9 cellular contexts compared by ENCODE assay signal in the genomic region with DNA sequence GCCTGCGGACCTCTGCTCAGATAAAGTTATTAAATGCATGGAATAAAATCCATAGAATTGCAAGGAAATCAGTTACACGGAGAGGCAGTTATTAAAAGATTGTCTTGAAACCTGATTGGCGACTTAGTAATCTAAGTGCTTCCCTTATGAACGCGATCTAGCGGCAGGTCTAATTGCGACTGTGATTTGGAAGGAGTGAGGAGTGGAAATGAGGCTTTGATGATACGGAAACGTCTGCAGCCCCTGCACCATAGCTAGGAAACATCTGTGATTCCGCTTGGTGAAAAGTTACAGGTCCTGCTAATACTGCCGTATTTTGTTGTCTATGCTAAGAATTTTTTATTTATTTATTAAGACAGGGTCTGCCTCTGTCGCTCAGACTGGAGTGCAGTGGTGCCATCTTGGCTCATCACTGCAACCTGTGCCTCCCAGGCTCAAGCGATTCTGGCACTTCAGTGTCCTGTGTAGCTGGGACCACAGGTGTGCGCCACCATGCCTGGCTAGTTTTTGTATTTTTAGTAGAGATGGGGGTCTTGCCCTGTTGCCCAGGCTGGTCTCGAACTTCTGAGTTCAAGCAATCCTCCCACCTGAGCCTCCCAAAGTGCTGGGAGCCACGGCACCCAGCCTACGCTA. TPM values are rescaled to one million over a fixed set of nuclear protein-coding genes. Genes with fewer than 3 reads are reported as not detected.
DNase-seq lines count a peak whose midpoint lies in the region; ATAC-seq, FAIRE-seq and TF ChIP-seq lines count a peak whose summit lies in the region.
"Had no signal": no experiment of that assay in that cellular context is flagged by ENCODE, and none has a peak within 500 bp of the region (broad histone marks: within the 10 kb centered on the region; RNA-seq: fewer than 3 reads in every experiment).

No MANE protein-coding gene starts in this region.

- H3K36me3 Mint-ChIP-seq in T-helper 2 cell treated with Interferon-gamma antibody and Interleukin-4, amounts not matched to agents 5 μg/mL and 100 μg/mL, for 36 hours (ENCODE audit: low read depth), result peaks cover 10% of the 10 kb centered on the region
- H3K36me3 Mint-ChIP-seq in activated naive CD8-positive, alpha-beta T cell, result peaks cover 3% of the 10 kb centered on the region

- peak overlapping the region; percentile 90 for H3K4me3 Mint-ChIP-seq in T-helper 2 cell treated with Interferon-gamma antibody and Interleukin-4, amounts not matched to agents 5 μg/mL and 100 μg/mL, for 36 hours
- peak overlapping the region; percentile 90 for H3K4me3 Mint-ChIP-seq in activated naive CD8-positive, alpha-beta T cell

- peaks cover 0 to 8% of the 10 kb centered on the region in 2 donors for H3K4me1 ChIP-seq in kidney (ENCODE audit: control insufficient read depth in 1 of 2, insufficient read depth in 1 of 2, low read depth in 1 of 2, low read length in 2 of 2)

- peak overlapping the region; percentile 89 to 99 for H3K9ac ChIP-seq in kidney (ENCODE audit: low read length in 2 of 2)

- intact Hi-C loops in kidney (cut with DNase I), result no loop called here

- H3K27ac ChIP-seq in kidney (ENCODE audit: low read depth in 2 of 2, low read length in 2 of 2), result peak overlapping the region in 1 of 2 donors; percentile 80
- peak overlapping the region; percentile 89 for H3K27ac ChIP-seq in temporal lobe (ENCODE audit: low read depth, low read length)

- DNase-seq in T-helper 2 cell treated with Interferon-gamma antibody and Interleukin-4, amounts not matched to agents 5 μg/mL and 100 μg/mL, for 36 hours (ENCODE audit: low spot score), result no peak
- DNase-seq in T-helper 2 cell (no peak), kidney (no peak), NCI-H1048 (lab: John Stamatoyannopoulos, UW) (no peak), HK-2 (ENCODE audit: unreplicated experiment) (no peak)

- no peak for TF ChIP-seq CTCF in kidney (IDR thresholded peaks at IDR 0.05; ENCODE audit: borderline replicate concordance, extremely low read depth, insufficient read depth)

- no peaks in the 10 kb centered on the region for H3K9me3 Mint-ChIP-seq in T-helper 2 cell treated with Interferon-gamma antibody and Interleukin-4, amounts not matched to agents 5 μg/mL and 100 μg/mL, for 36 hours
- no peaks in the 10 kb centered on the region for H3K9me3 Mint-ChIP-seq in activated naive CD8-positive, alpha-beta T cell (ENCODE audit: low read depth)

- H3K9me3 ChIP-seq in kidney (ENCODE audit: control insufficient read depth in 1 of 2, low read length in 2 of 2), result no peaks in the 10 kb centered on the region

- H3K27me3 Mint-ChIP-seq in T-helper 2 cell treated with Interferon-gamma antibody and Interleukin-4, amounts not matched to agents 5 μg/mL and 100 μg/mL, for 36 hours (ENCODE audit: low read depth), result peaks cover 8% of the 10 kb centered on the region
- no peaks in the 10 kb centered on the region for H3K27me3 Mint-ChIP-seq in activated naive CD8-positive, alpha-beta T cell

- H3K4me3 ChIP-seq in kidney (ENCODE audit: low read length in 2 of 2), result peak overlapping the region; percentile 83 to 90

- no peak for FAIRE-seq in kidney (lab: Jason Lieb, UNC)
- FAIRE-seq: TTC549 had no signal

- H3K36me3 ChIP-seq in kidney (ENCODE audit: control insufficient read depth in 1 of 2, insufficient read depth in 2 of 2, low read length in 2 of 2), result peaks cover 6 to 8% of the 10 kb centered on the region in 2 donors

- no peak for ATAC-seq in HG03039 (IDR thresholded peaks at IDR 0.05; ENCODE audit: unreplicated experiment)

- peaks cover 13% of the 10 kb centered on the region for H3K4me1 Mint-ChIP-seq in T-helper 2 cell treated with Interferon-gamma antibody and Interleukin-4, amounts not matched to agents 5 μg/mL and 100 μg/mL, for 36 hours (ENCODE audit: low read depth)
- peaks cover 11% of the 10 kb centered on the region for H3K4me1 Mint-ChIP-seq in activated naive CD8-positive, alpha-beta T cell (ENCODE audit: low read depth)

- peak overlapping the region; percentile 61 for H3K27ac Mint-ChIP-seq in T-helper 2 cell treated with Interferon-gamma antibody and Interleukin-4, amounts not matched to agents 5 μg/mL and 100 μg/mL, for 36 hours
- H3K27ac Mint-ChIP-seq in activated naive CD8-positive, alpha-beta T cell, result peak overlapping the region; percentile 86

RNA-seq across cellular contexts. Expression of gene NDUFS7, which starts 0.9 kb away (rescaled TPM):
- total RNA-seq in kidney (85.5 TPM), temporal lobe (21.4 TPM)
- polyA plus RNA-seq in kidney (ENCODE audit: insufficient read depth, low read depth, low replicate concordance), result 265 TPM

RNA-seq across cellular contexts. Expression of gene GAMT, which starts 16.7 kb away (rescaled TPM):
- total RNA-seq in kidney, result 16.3 TPM
- polyA plus RNA-seq in kidney (ENCODE audit: insufficient read depth, low read depth, low replicate concordance), result 209 TPM
- total RNA-seq in temporal lobe, result 10.3 TPM

RNA-seq across cellular contexts. Expression of gene DAZAP1, which starts 22.8 kb away (rescaled TPM):
- total RNA-seq in kidney (98.5 TPM), temporal lobe (25.8 TPM)
- polyA plus RNA-seq in kidney (ENCODE audit: insufficient read depth, low read depth, low replicate concordance), result 47.7 TPM

RNA-seq across cellular contexts. Expression of gene RPS15, which starts 53.6 kb away (rescaled TPM):
- total RNA-seq in kidney, result 893 TPM
- polyA plus RNA-seq in kidney (ENCODE audit: insufficient read depth, low read depth, low replicate concordance), result 1,823 TPM
- total RNA-seq in temporal lobe, result 418 TPM
